ENCODE assay signal across 20 cellular contexts in the genomic region with DNA sequence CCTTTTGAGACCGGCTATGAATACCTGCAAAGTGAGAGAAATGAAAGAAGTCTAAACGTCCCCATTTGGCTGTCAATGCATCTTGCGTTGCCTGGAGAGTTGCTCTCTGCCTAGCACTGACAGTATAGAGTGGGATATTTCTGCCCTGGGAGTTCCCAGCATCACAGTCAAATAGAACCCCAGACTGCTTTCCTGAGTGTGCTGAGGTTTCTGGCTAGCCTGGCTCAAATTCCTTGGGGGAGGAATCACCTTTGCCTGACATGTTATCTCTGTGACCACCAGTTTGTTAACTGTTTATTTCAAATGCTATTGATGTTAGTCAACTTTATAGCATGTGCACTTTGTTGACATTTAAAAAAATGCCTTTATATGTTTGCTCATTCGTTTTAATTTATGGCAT.
"Had no signal": no experiment of that assay in that cellular context is flagged by ENCODE, and none has a peak within 500 bp of the region (broad histone marks: within the 10 kb centered on the region; RNA-seq: fewer than 3 reads in every experiment).

No MANE protein-coding gene starts in this region.

- H3K4me3 ChIP-seq: coronary artery, lung, smooth muscle cell, stomach had no signal

- H3K4me1 ChIP-seq: stomach had no signal

- H3K36me3 Mint-ChIP-seq: activated naive CD4-positive, alpha-beta T cell treated with anti-CD3 and anti-CD28 coated beads, Interleukin-2, amount 10 ng/mL, durations not matched to agents 7 days and 5 days; T-cell; type B pancreatic cell had no signal

- H3K27me3 Mint-ChIP-seq: activated naive CD4-positive, alpha-beta T cell treated with anti-CD3 and anti-CD28 coated beads, Interleukin-2, amount 10 ng/mL, durations not matched to agents 7 days and 5 days had no signal

- H3K4me2 ChIP-seq: SK-N-SH had no signal

- H3K4me1 Mint-ChIP-seq: activated naive CD4-positive, alpha-beta T cell treated with anti-CD3 and anti-CD28 coated beads, Interleukin-2, amount 10 ng/mL, durations not matched to agents 7 days and 5 days; activated naive CD8-positive, alpha-beta T cell treated with anti-CD3 and anti-CD28 coated beads, Interleukin-2, amount 50 U/mL, for 24 hours; neural crest cell; T-cell had no signal

- H3K36me3 ChIP-seq: stomach had no signal

- H3K9me3 Mint-ChIP-seq: activated naive CD4-positive, alpha-beta T cell treated with anti-CD3 and anti-CD28 coated beads, Interleukin-2, amount 10 ng/mL, durations not matched to agents 7 days and 5 days; activated naive CD8-positive, alpha-beta T cell treated with anti-CD3 and anti-CD28 coated beads, Interleukin-2, amount 50 U/mL, for 24 hours; neural crest cell; T-cell; type B pancreatic cell had no signal

- DNase-seq: activated CD4-positive, alpha-beta T cell treated with anti-CD3 and anti-CD28 coated beads for 1 hour; activated CD8-positive, alpha-beta memory T cell treated with anti-CD3 and anti-CD28 coated beads for 24 hours; activated CD8-positive, alpha-beta memory T cell treated with anti-CD3 and anti-CD28 coated beads, Interleukin-2, amount 50 U/mL, for 48 hours; activated effector memory CD4-positive, alpha-beta T cell treated with Interleukin-2 at 50 U/mL for 16 hours; activated naive CD4-positive, alpha-beta T cell treated with anti-CD3 and anti-CD28 coated beads, Interleukin-2, amount 10 ng/mL, durations not matched to agents 7 days and 5 days; activated naive CD8-positive, alpha-beta T cell treated with anti-CD3 and anti-CD28 coated beads, Interleukin-2, amount 50 U/mL, for 24 hours; activated T-cell treated with anti-CD3 and anti-CD28 coated beads, Interleukin-2, amount 50 U/mL, for 48 hours; midbrain; SK-N-SH; stimulated activated CD4-positive, alpha-beta T cell treated with anti-CD3 and anti-CD28 coated beads, Interleukin-4, amount 100 ng/mL, for 1 hour; stomach; T-cell; T1000 had no signal

- H3K4me3 Mint-ChIP-seq: activated naive CD4-positive, alpha-beta T cell treated with anti-CD3 and anti-CD28 coated beads, Interleukin-2, amount 10 ng/mL, durations not matched to agents 7 days and 5 days; activated naive CD8-positive, alpha-beta T cell treated with anti-CD3 and anti-CD28 coated beads, Interleukin-2, amount 50 U/mL, for 24 hours; neural crest cell; T-cell; type B pancreatic cell had no signal

- H3K27ac ChIP-seq: coronary artery, stomach, VCaP had no signal

- H3K27ac Mint-ChIP-seq: activated naive CD4-positive, alpha-beta T cell treated with anti-CD3 and anti-CD28 coated beads, Interleukin-2, amount 10 ng/mL, durations not matched to agents 7 days and 5 days; activated naive CD8-positive, alpha-beta T cell treated with anti-CD3 and anti-CD28 coated beads, Interleukin-2, amount 50 U/mL, for 24 hours; T-cell; type B pancreatic cell had no signal

- H3K9me3 ChIP-seq: stomach had no signal

- ATAC-seq: activated naive CD8-positive, alpha-beta T cell treated with anti-CD3 and anti-CD28 coated beads, Interleukin-2, amount 50 U/mL, for 24 hours; esophagus mucosa; T-cell had no signal

- H3K9ac ChIP-seq: SK-N-SH had no signal
